In the genomic region with DNA sequence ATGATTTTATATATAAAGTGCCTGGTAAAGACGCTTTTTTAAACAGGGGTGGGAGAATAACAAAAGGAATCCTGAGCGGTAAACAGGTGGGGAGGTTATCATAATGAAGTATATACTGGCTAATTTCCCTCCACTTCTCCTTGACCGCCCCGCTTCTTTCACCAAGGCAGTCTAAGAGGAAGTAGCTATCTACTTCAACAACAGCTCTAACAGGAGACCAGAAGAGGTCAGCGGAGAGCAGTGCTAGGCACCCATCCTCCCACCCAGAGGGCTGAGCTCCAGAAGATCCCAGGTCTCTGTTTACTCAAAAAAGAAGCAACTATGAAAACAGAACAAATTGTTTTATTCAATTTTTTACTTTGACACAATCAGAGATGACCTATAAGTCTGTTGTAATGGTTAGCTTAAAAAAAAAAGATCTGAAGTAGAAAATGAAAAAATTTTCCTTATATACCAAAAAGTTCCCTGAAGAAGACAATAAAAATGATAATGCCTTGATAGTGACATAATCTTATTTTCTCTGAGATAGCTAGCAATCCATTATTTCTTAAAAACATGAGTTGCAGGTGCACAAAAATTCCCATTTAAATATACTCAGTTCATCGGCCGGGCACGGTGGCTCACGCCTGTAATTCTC, we compare ENCODE assay signal across 9 cellular contexts.
DNase-seq lines count a peak whose midpoint lies in the region; ATAC-seq lines count a peak whose summit lies in the region.
"Had no signal": no experiment of that assay in that cellular context is flagged by ENCODE, and none has a peak within 500 bp of the region (broad histone marks: within the 10 kb centered on the region; RNA-seq: fewer than 3 reads in every experiment).

No MANE protein-coding gene starts in this region.

- DNase-seq in NCI-H187 (lab: John Stamatoyannopoulos, UW) (peak; percentile 3 to 15), NCI-H187 treated with DMSO at 0.1 percent for 48 hours (lab: John Stamatoyannopoulos, UW) (no peak), LHCN-M2 (ENCODE audit: low read depth) (peak; percentile 49), SHP77 (lab: John Stamatoyannopoulos, UW) (peak; percentile 70 to 73), caudate nucleus (lab: John Stamatoyannopoulos, UW) (peak in 32 of 61 donors; percentile 0 to 39 (median 8)), left colon (peak; percentile 46 to 58)
- peak; percentile 36 for DNase-seq in stimulated activated naive CD8-positive, alpha-beta T cell treated with anti-CD3 and anti-CD28 coated beads, Interleukin-15, Interleukin-2, amounts not matched to agents 100 U/mL and 50 U/mL, for 24 hours

- ATAC-seq in GM21619 (IDR thresholded peaks at IDR 0.05; ENCODE audit: unreplicated experiment), result peak; percentile 88
- peak; percentile 99 for ATAC-seq in left colon
- peak; percentile 72 for ATAC-seq in stimulated activated naive CD8-positive, alpha-beta T cell treated with anti-CD3 and anti-CD28 coated beads, Interleukin-15, Interleukin-2, amounts not matched to agents 100 U/mL and 50 U/mL, for 24 hours

- no peak overlapping the region for H3K27ac ChIP-seq in caudate nucleus (ENCODE audit: low read depth, low read length)
- H3K27ac ChIP-seq: BLaER1 treated with 17β-estradiol and CSF1 and Interleukin-3, amounts not matched to agents 10 nM and 100 nM had no signal

- intact Hi-C loops in left colon (cut with DNase I, micrococcal nuclease), result loop anchor here in 1 of 2 donors (10.0 kb wide), 1 partner anchor 387 kb away; no protein-coding TSS in a partner anchor
